In genomic region chr6:100464910-100465700, GRCh38 we compare ENCODE assay signal across 8 cellular contexts. TPM values are rescaled to one million over a fixed set of nuclear protein-coding genes. Genes with fewer than 3 reads are reported as not detected.
DNase-seq lines count a peak whose midpoint lies in the region; ATAC-seq and TF ChIP-seq lines count a peak whose summit lies in the region.

A gene with protein sequence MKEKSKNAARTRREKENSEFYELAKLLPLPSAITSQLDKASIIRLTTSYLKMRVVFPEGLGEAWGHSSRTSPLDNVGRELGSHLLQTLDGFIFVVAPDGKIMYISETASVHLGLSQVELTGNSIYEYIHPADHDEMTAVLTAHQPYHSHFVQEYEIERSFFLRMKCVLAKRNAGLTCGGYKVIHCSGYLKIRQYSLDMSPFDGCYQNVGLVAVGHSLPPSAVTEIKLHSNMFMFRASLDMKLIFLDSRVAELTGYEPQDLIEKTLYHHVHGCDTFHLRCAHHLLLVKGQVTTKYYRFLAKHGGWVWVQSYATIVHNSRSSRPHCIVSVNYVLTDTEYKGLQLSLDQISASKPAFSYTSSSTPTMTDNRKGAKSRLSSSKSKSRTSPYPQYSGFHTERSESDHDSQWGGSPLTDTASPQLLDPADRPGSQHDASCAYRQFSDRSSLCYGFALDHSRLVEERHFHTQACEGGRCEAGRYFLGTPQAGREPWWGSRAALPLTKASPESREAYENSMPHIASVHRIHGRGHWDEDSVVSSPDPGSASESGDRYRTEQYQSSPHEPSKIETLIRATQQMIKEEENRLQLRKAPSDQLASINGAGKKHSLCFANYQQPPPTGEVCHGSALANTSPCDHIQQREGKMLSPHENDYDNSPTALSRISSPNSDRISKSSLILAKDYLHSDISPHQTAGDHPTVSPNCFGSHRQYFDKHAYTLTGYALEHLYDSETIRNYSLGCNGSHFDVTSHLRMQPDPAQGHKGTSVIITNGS (minus strand): TSS chr6:100464921. CDS start chr6:100463468, 1,453 bp downstream.

- peak; percentile 94 for ATAC-seq in HG02610 (IDR thresholded peaks at IDR 0.05; ENCODE audit: unreplicated experiment)
- peak; percentile 65 to 72 for ATAC-seq in natural killer cell treated with Interleukin-12 subunit alpha and Interleukin-12 subunit beta and Interleukin-15 and Interleukin-18, amount 100 ng/mL, for 72 hours

- CTCF ChIA-PET in GM10248 (lab: Yijun Ruan, JAX): interaction anchor here (0.9 to 1.6 kb wide), 3 partner anchors 8 to 15 kb away, joined by 3 to 4 read pairs (median 3); no protein-coding TSS in a partner anchor

- POLR2A ChIA-PET in GM10248 (lab: Yijun Ruan, JAX): no interaction called here

- H3K36me3 Mint-ChIP-seq in natural killer cell treated with Interleukin-12 subunit alpha and Interleukin-12 subunit beta and Interleukin-15 and Interleukin-18, amount 100 ng/mL, for 72 hours: peaks cover 23% of the 10 kb centered on the region
- H3K36me3 Mint-ChIP-seq in activated T-helper 2 cell treated with anti-CD3 and anti-CD28 coated beads, Interferon-gamma antibody, Interleukin-2, Interleukin-4, amounts not matched to agents 10 μg/mL and 5 μg/mL and 100 μg/mL, durations not matched to agents 14 hours and 24 hours and 36 hours (ENCODE audit: low read depth): peaks cover 19% of the 10 kb centered on the region

- peaks cover 50 to 72% of the 10 kb centered on the region in 2 donors for H3K27me3 Mint-ChIP-seq in natural killer cell treated with Interleukin-12 subunit alpha and Interleukin-12 subunit beta and Interleukin-15 and Interleukin-18, amount 100 ng/mL, for 72 hours
- H3K27me3 Mint-ChIP-seq in activated T-helper 2 cell treated with anti-CD3 and anti-CD28 coated beads, Interferon-gamma antibody, Interleukin-2, Interleukin-4, amounts not matched to agents 10 μg/mL and 5 μg/mL and 100 μg/mL, durations not matched to agents 14 hours and 24 hours and 36 hours (ENCODE audit: low read depth): peaks cover 89% of the 10 kb centered on the region

- TF ChIP-seq CTCF in GM10248 (IDR thresholded peaks at IDR 0.05; ENCODE audit: control extremely low read depth, extremely low read depth, low read depth, missing control alignments) (no peak), epithelial cell of esophagus (IDR thresholded peaks at IDR 0.05; ENCODE audit: insufficient read depth, low read depth, low read length, missing control alignments) (no peak)

- no peak within 1 kb of the TSS for H3K4me3 ChIP-seq in epithelial cell of esophagus (ENCODE audit: low read length)

- H3K9me3 Mint-ChIP-seq in natural killer cell treated with Interleukin-12 subunit alpha and Interleukin-12 subunit beta and Interleukin-15 and Interleukin-18, amount 100 ng/mL, for 72 hours: no peaks in the 10 kb centered on the region
- H3K9me3 Mint-ChIP-seq in activated T-helper 2 cell treated with anti-CD3 and anti-CD28 coated beads, Interferon-gamma antibody, Interleukin-2, Interleukin-4, amounts not matched to agents 10 μg/mL and 5 μg/mL and 100 μg/mL, durations not matched to agents 14 hours and 24 hours and 36 hours: peaks cover 28% of the 10 kb centered on the region

- DNase-seq in GM10248 (ENCODE audit: extremely low spot score) (peak; percentile 71), NOMO-1 (lab: John Stamatoyannopoulos, UW; ENCODE audit: unreplicated experiment in 2 of 2) (peak; percentile 62 to 75), epithelial cell of esophagus (ENCODE audit: low read depth) (peak; percentile 60)
- no peak for DNase-seq in natural killer cell treated with Interleukin-12 subunit alpha and Interleukin-12 subunit beta and Interleukin-15 and Interleukin-18, amount 100 ng/mL, for 72 hours (ENCODE audit: low spot score)
- DNase-seq in effector CD4-positive, alpha-beta T cell: no peak
- no peak for DNase-seq in activated T-helper 2 cell treated with anti-CD3 and anti-CD28 coated beads, Interferon-gamma antibody, Interleukin-2, Interleukin-4, amounts not matched to agents 10 μg/mL and 5 μg/mL and 100 μg/mL, durations not matched to agents 14 hours and 24 hours and 36 hours (ENCODE audit: low spot score)
- no peak for DNase-seq in stimulated activated naive CD4-positive, alpha-beta T cell (lab: John Stamatoyannopoulos, UW)

- H3K4me1 Mint-ChIP-seq in natural killer cell treated with Interleukin-12 subunit alpha and Interleukin-12 subunit beta and Interleukin-15 and Interleukin-18, amount 100 ng/mL, for 72 hours (ENCODE audit: low read depth in 2 of 2): peaks cover 5 to 19% of the 10 kb centered on the region in 2 donors
- H3K4me1 Mint-ChIP-seq in activated T-helper 2 cell treated with anti-CD3 and anti-CD28 coated beads, Interferon-gamma antibody, Interleukin-2, Interleukin-4, amounts not matched to agents 10 μg/mL and 5 μg/mL and 100 μg/mL, durations not matched to agents 14 hours and 24 hours and 36 hours (ENCODE audit: low read depth): peaks cover 25% of the 10 kb centered on the region

- intact Hi-C loops in activated T-helper 2 cell treated with anti-CD3 and anti-CD28 coated beads, Interferon-gamma antibody, Interleukin-2, Interleukin-4, amounts not matched to agents 10 μg/mL and 5 μg/mL and 100 μg/mL, durations not matched to agents 14 hours and 24 hours and 36 hours (cut with micrococcal nuclease): loop anchor here (1.0 kb wide), 1 partner anchor 10 kb away; no protein-coding TSS in a partner anchor

- peak within 1 kb of the TSS; percentile 22 for H3K4me3 Mint-ChIP-seq in natural killer cell treated with Interleukin-12 subunit alpha and Interleukin-12 subunit beta and Interleukin-15 and Interleukin-18, amount 100 ng/mL, for 72 hours
- no peak within 1 kb of the TSS for H3K4me3 Mint-ChIP-seq in activated T-helper 2 cell treated with anti-CD3 and anti-CD28 coated beads, Interferon-gamma antibody, Interleukin-2, Interleukin-4, amounts not matched to agents 10 μg/mL and 5 μg/mL and 100 μg/mL, durations not matched to agents 14 hours and 24 hours and 36 hours (ENCODE audit: low read depth)

- H3K27ac Mint-ChIP-seq in natural killer cell treated with Interleukin-12 subunit alpha and Interleukin-12 subunit beta and Interleukin-15 and Interleukin-18, amount 100 ng/mL, for 72 hours: no peak within 1 kb of the TSS
- H3K27ac Mint-ChIP-seq in activated T-helper 2 cell treated with anti-CD3 and anti-CD28 coated beads, Interferon-gamma antibody, Interleukin-2, Interleukin-4, amounts not matched to agents 10 μg/mL and 5 μg/mL and 100 μg/mL, durations not matched to agents 14 hours and 24 hours and 36 hours: no peak within 1 kb of the TSS

RNA-seq across cellular contexts. Expression of the gene that starts here (rescaled TPM):
- total RNA-seq in natural killer cell treated with Interleukin-12 subunit alpha and Interleukin-12 subunit beta and Interleukin-15 and Interleukin-18, amount 100 ng/mL, for 72 hours: not detected
- total RNA-seq in activated T-helper 2 cell treated with anti-CD3 and anti-CD28 coated beads, Interferon-gamma antibody, Interleukin-2, Interleukin-4, amounts not matched to agents 10 μg/mL and 5 μg/mL and 100 μg/mL, durations not matched to agents 14 hours and 24 hours and 36 hours: 0.02 TPM in 1 of 2 replicates, not detected in the other

Comparison
In these comparisons a context has a peak if more than half of its experiments do, and no peak if none do; other contexts are left out.
1. Peak in ATAC-seq in natural killer cell treated with Interleukin-12 subunit alpha and Interleukin-12 subunit beta and Interleukin-15 and Interleukin-18, amount 100 ng/mL, for 72 hours; RNA of the gene not detected or under 1 TPM.
2. DNase-seq: peak in GM10248 (single experiment), NOMO-1 (2 of 2) and epithelial cell of esophagus (single experiment); none in natural killer cell treated with Interleukin-12 subunit alpha and Interleukin-12 subunit beta and Interleukin-15 and Interleukin-18, amount 100 ng/mL, for 72 hours (single experiment), effector CD4-positive, alpha-beta T cell (single experiment), activated T-helper 2 cell treated with anti-CD3 and anti-CD28 coated beads, Interferon-gamma antibody, Interleukin-2, Interleukin-4, amounts not matched to agents 10 μg/mL and 5 μg/mL and 100 μg/mL, durations not matched to agents 14 hours and 24 hours and 36 hours (single experiment) and stimulated activated naive CD4-positive, alpha-beta T cell (0 of 6).